ENCODE assay signal across 1 cellular context in genomic region chr7:20062932-20063331, GRCh38.
TF ChIP-seq lines count a peak whose summit lies in the region.

No MANE protein-coding gene starts in this region.

TF ChIP-seq in HEK293, 187 proteins besides CTCF, POLR2A, EP300 and RAD21 (continued from another document):
- peak; percentile 53; the same call in 1 of the 2 replicates for TF ChIP-seq ZNF146 (tag by site-specific recombination; IDR thresholded peaks at IDR 0.05)
